Comparison of ENCODE assay signal across 6 cellular contexts in the genomic region with DNA sequence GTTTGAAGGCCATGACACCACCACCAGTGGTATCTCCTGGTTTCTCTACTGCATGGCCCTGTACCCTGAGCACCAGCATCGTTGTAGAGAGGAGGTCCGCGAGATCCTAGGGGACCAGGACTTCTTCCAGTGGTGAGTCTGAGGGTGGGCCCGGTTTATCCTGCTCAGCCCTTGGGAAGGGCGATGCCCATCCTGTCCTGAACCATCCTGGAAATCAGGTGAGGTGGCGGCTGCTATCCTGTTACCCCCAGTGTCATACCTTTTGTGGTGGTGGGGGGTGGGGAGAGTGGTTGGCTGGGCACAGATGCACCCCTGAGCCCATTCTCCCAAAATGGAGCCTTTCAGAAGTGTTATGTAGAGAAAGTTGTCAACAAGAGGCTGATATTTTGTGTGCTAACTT. TPM values are rescaled to one million over a fixed set of nuclear protein-coding genes. Genes with fewer than 3 reads are reported as not detected.
"Had no signal": no experiment of that assay in that cellular context is flagged by ENCODE, and none has a peak within 500 bp of the region (broad histone marks: within the 10 kb centered on the region; RNA-seq: fewer than 3 reads in every experiment).

No MANE protein-coding gene starts in this region.

- H3K4me1 ChIP-seq: HAP-1 had no signal

- ATAC-seq: GM23338, HCT116 had no signal

- H3K4me2 ChIP-seq: GM23338 had no signal

- H2AFZ ChIP-seq: GM23338 had no signal

- DNase-seq: HFFc6, IMR-90 had no signal

- H3K36me3 ChIP-seq: HAP-1 had no signal

- H3K4me3 ChIP-seq: GM23338, HAP-1 had no signal

- H3K9me3 ChIP-seq: HAP-1 had no signal

RNA-seq across cellular contexts. Expression of a gene that starts 16.3 kb away (rescaled TPM):
- total RNA-seq: GM23338, H1, HFFc6, IMR-90 had no signal
- polyA plus RNA-seq: GM23338, IMR-90 had no signal
